In genomic region chr3:57967590-57967989, GRCh38 we compare ENCODE assay signal across 32 cellular contexts. TPM values are rescaled to one million over a fixed set of nuclear protein-coding genes. Genes with fewer than 3 reads are reported as not detected.
DNase-seq lines count a peak whose midpoint lies in the region; ATAC-seq, FAIRE-seq and TF ChIP-seq lines count a peak whose summit lies in the region.
"Had no signal": no experiment of that assay in that cellular context is flagged by ENCODE, and none has a peak within 500 bp of the region (broad histone marks: within the 10 kb centered on the region; RNA-seq: fewer than 3 reads in every experiment).

No MANE protein-coding gene starts in this region.

- H3K18ac ChIP-seq in IMR-90 (ENCODE audit: low read depth, low read length): no peak overlapping the region

- no peaks in the 10 kb centered on the region for H3K36me3 ChIP-seq in IMR-90 (ENCODE audit: control insufficient read depth, insufficient read depth, low read length)
- no peaks in the 10 kb centered on the region for H3K36me3 ChIP-seq in K562 (ENCODE audit: control insufficient read depth, insufficient read depth, low read length)
- no peaks in the 10 kb centered on the region for H3K36me3 ChIP-seq in neural progenitor cell
- no peaks in the 10 kb centered on the region for H3K36me3 ChIP-seq in testis (ENCODE audit: low read depth, missing control alignments)
- H3K36me3 ChIP-seq: pancreas, spleen, upper lobe of left lung, WERI-Rb-1 had no signal

- no peak overlapping the region for H4K8ac ChIP-seq in IMR-90 (ENCODE audit: low read depth in 2 of 2, low read length in 2 of 2)

- H4K91ac ChIP-seq in IMR-90 (ENCODE audit: insufficient read depth, low read depth, low read length): peak overlapping the region; percentile 27

- BruUV-seq in IMR-90 (replicated peaks; lab: Mats Ljungman, UMichigan) (no TSS peak), K562 (replicated peaks; lab: Mats Ljungman, UMichigan) (no TSS peak)

- peak; percentile 35 for DNase-seq in activated naive CD4-positive, alpha-beta T cell treated with anti-CD3 and anti-CD28 coated beads, Interleukin-2, amount 10 ng/mL, durations not matched to agents 7 days and 5 days
- DNase-seq in activated naive CD4-positive, alpha-beta T cell treated with Interleukin-2 at 50 U/mL for 16 hours: no peak
- DNase-seq in IMR-90 (no peak), K562 (ENCODE audit: extremely low read depth in 1 of 4, low spot score in 3 of 4) (no peak), neural progenitor cell (ENCODE audit: low spot score) (no peak), testis (no peak), chondrocyte (ENCODE audit: low spot score) (no peak)
- DNase-seq: activated CD8-positive, alpha-beta memory T cell treated with anti-CD3 and anti-CD28 coated beads, Interleukin-2, amount 50 U/mL, for 48 hours; activated naive CD8-positive, alpha-beta T cell treated with anti-CD3 and anti-CD28 coated beads, Interleukin-2, amount 10 ng/mL, durations not matched to agents 7 days and 5 days; caudate nucleus; COR-L47; dermis blood vessel endothelial cell; DMS79; GF-D8; H9; mesendoderm; naive B cell; NCI-H1694 treated with DMSO at 0.1 percent for 48 hours; NCI-H524 treated with DMSO at 0.1 percent for 48 hours; NK-92 treated with Interleukin-12 subunit alpha and Interleukin-12 subunit beta, amount 100 ng/mL, for 24 hours; pancreas; PC-3; retina; SIG-M5; spleen; T1000; upper lobe of left lung; WERI-Rb-1 had no signal

- H3K4me1 ChIP-seq in IMR-90 (ENCODE audit: control insufficient read depth, insufficient read depth, low read length): peaks cover 8% of the 10 kb centered on the region
- H3K4me1 ChIP-seq in K562 (replicated peaks in 1 of 2; ENCODE audit: control insufficient read depth in 2 of 2, insufficient read depth in 2 of 2, low read length in 2 of 2): no peaks in the 10 kb centered on the region; a peak in 1 of 5 replicates
- H3K4me1 ChIP-seq in neural progenitor cell: peaks cover 3% of the 10 kb centered on the region
- H3K4me1 ChIP-seq in testis: no peaks in the 10 kb centered on the region
- H3K4me1 ChIP-seq: pancreas had no signal

- H3K27me3 ChIP-seq in IMR-90 (ENCODE audit: control insufficient read depth, insufficient read depth, low read length) (no peaks in the 10 kb centered on the region), K562 (ENCODE audit: control insufficient read depth in 2 of 2, insufficient read depth in 2 of 2, low read length in 2 of 2) (peaks cover 0 to 5% of the 10 kb centered on the region in 2 experiments; a peak in 1 of 5 replicates), neural progenitor cell (no peaks in the 10 kb centered on the region), testis (no peaks in the 10 kb centered on the region)
- H3K27me3 ChIP-seq: hepatocyte, pancreas, spleen, upper lobe of left lung had no signal

- H2AK9ac ChIP-seq in IMR-90 (replicated peaks; ENCODE audit: low read depth, low read length, poor library complexity): no peak overlapping the region

- dilution Hi-C loops in IMR-90 (cut with HindIII; ENCODE audit: low sequenced_read_pairs, unreplicated experiment): no loop called here

- H3K79me2 ChIP-seq in K562 (ENCODE audit: control insufficient read depth, insufficient read depth, low read length) (no peaks in the 10 kb centered on the region), neural progenitor cell (ENCODE audit: low read depth) (no peaks in the 10 kb centered on the region)
- H3K79me2 ChIP-seq: hepatocyte had no signal

- peaks cover 20% of the 10 kb centered on the region for H3K4me1 Mint-ChIP-seq in activated naive CD4-positive, alpha-beta T cell treated with anti-CD3 and anti-CD28 coated beads, Interleukin-2, amount 10 ng/mL, durations not matched to agents 7 days and 5 days
- H3K4me1 Mint-ChIP-seq in neural progenitor cell: peaks cover 14% of the 10 kb centered on the region
- H3K4me1 Mint-ChIP-seq in chondrocyte (ENCODE audit: low read depth): peaks cover 26% of the 10 kb centered on the region
- H3K4me1 Mint-ChIP-seq: B cell had no signal

- H3K4ac ChIP-seq in IMR-90 (ENCODE audit: low read depth, low read length): 0 out of 2 replicates have a peak overlapping the region, but pooled peaks have one; percentile 66

- CTCF ChIA-PET in activated naive CD4-positive, alpha-beta T cell treated with anti-CD3 and anti-CD28 coated beads, Interleukin-2, amount 10 ng/mL, durations not matched to agents 7 days and 5 days (lab: Charles Lee): interaction anchor here (0.6 kb wide), 1 partner anchor 828 kb away, joined by 3 read pairs; no protein-coding TSS in a partner anchor
- CTCF ChIA-PET in IMR-90 (lab: Yijun Ruan, JAX) (no interaction called here), K562 (lab: Yijun Ruan, JAX; ENCODE audit: low intra/inter-chr PET ratio) (no interaction called here)

- 100% methylated on average over 2 of the region's 9 CpGs; no CpG with 5 or more reads in 1 of the 2 experiments for WGBS in IMR-90 (ENCODE audit: extremely low coverage in 2 of 2, insufficient read length in 1 of 2), 2 experiments
- 27% methylated on average over 9 of the region's 9 CpGs for WGBS in K562 (ENCODE audit: insufficient coverage, low coverage, missing lambda C conversion rate)
- WGBS in testis, 2 donors: 83 to 88% methylated on average over 9 of the region's 9 CpGs

- H3K79me1 ChIP-seq in IMR-90 (ENCODE audit: low read depth in 1 of 2, low read length in 2 of 2): no peaks in the 10 kb centered on the region

- intact Hi-C loops in IMR-90 (cut with micrococcal nuclease) (no loop called here), K562 (cut with micrococcal nuclease) (no loop called here), testis (cut with DNase I; ENCODE audit: low total_unique reads) (no loop called here)

- no peak overlapping the region for H3K27ac Mint-ChIP-seq in activated naive CD4-positive, alpha-beta T cell treated with anti-CD3 and anti-CD28 coated beads, Interleukin-2, amount 10 ng/mL, durations not matched to agents 7 days and 5 days
- H3K27ac Mint-ChIP-seq in neural progenitor cell: peak overlapping the region; percentile 54
- no peak overlapping the region for H3K27ac Mint-ChIP-seq in chondrocyte (ENCODE audit: unreplicated experiment)
- H3K27ac Mint-ChIP-seq: activated naive CD8-positive, alpha-beta T cell treated with anti-CD3 and anti-CD28 coated beads, Interleukin-2, amount 10 ng/mL, durations not matched to agents 7 days and 5 days; B cell; H9; naive B cell had no signal

- no peak overlapping the region for H3K9ac ChIP-seq in IMR-90 (ENCODE audit: low read depth, low read length)
- H3K9ac ChIP-seq in K562 (ENCODE audit: insufficient read depth in 1 of 2, low read depth in 2 of 2, low read length in 2 of 2): no peak overlapping the region
- H3K9ac ChIP-seq in neural progenitor cell: no peak overlapping the region

- no peaks in the 10 kb centered on the region for H3K36me3 Mint-ChIP-seq in activated naive CD4-positive, alpha-beta T cell treated with anti-CD3 and anti-CD28 coated beads, Interleukin-2, amount 10 ng/mL, durations not matched to agents 7 days and 5 days
- H3K36me3 Mint-ChIP-seq in neural progenitor cell (no peaks in the 10 kb centered on the region), chondrocyte (ENCODE audit: low read depth) (no peaks in the 10 kb centered on the region)
- H3K36me3 Mint-ChIP-seq: activated naive CD8-positive, alpha-beta T cell treated with anti-CD3 and anti-CD28 coated beads, Interleukin-2, amount 10 ng/mL, durations not matched to agents 7 days and 5 days; naive B cell had no signal

- H4K20me1 ChIP-seq in IMR-90 (ENCODE audit: insufficient read depth, low read length) (no peaks in the 10 kb centered on the region), K562 (replicated peaks; ENCODE audit: control insufficient read depth, insufficient read depth, low read length) (no peaks in the 10 kb centered on the region), neural progenitor cell (ENCODE audit: low read depth) (no peaks in the 10 kb centered on the region)

- no peak for TF ChIP-seq RAD21 in IMR-90 (IDR thresholded peaks at IDR 0.05; ENCODE audit: low read length)
- no peak for TF ChIP-seq RAD21 in K562 (CRISPR knock-in tag; conservative IDR thresholded peaks at IDR 0.05 in 1 of 2, IDR thresholded peaks at IDR 0.05 in 1 of 2)

- H2BK20ac ChIP-seq in IMR-90 (ENCODE audit: low read depth, low read length): peak overlapping the region; percentile 8; the same call in 1 of the 2 replicates

- H3K4me2 ChIP-seq in IMR-90 (ENCODE audit: low read depth, low read length) (no peak overlapping the region), K562 (ENCODE audit: insufficient read depth, low read length) (no peak overlapping the region), neural progenitor cell (no peak overlapping the region)
- H3K4me2 ChIP-seq: hepatocyte had no signal

- no peak overlapping the region for H3K14ac ChIP-seq in IMR-90 (replicated peaks; ENCODE audit: low read depth, low read length)

- POLR2A ChIA-PET in IMR-90 (lab: Charles Lee; ENCODE audit: unreplicated experiment) (no interaction called here), K562 (lab: Yijun Ruan, JAX) (no interaction called here)

- no peak overlapping the region for H4K5ac ChIP-seq in IMR-90 (ENCODE audit: low read depth, low read length)

- peak overlapping the region; percentile 40 for H2AK5ac ChIP-seq in IMR-90 (ENCODE audit: low read depth, low read length)

- H3K27me3 Mint-ChIP-seq in activated naive CD4-positive, alpha-beta T cell treated with anti-CD3 and anti-CD28 coated beads, Interleukin-2, amount 10 ng/mL, durations not matched to agents 7 days and 5 days: peaks cover 7% of the 10 kb centered on the region
- peaks cover 5% of the 10 kb centered on the region for H3K27me3 Mint-ChIP-seq in neural progenitor cell (ENCODE audit: insufficient read depth, low read depth)
- H3K27me3 Mint-ChIP-seq in chondrocyte (ENCODE audit: low read depth): no peaks in the 10 kb centered on the region
- H3K27me3 Mint-ChIP-seq: activated naive CD8-positive, alpha-beta T cell treated with anti-CD3 and anti-CD28 coated beads, Interleukin-2, amount 10 ng/mL, durations not matched to agents 7 days and 5 days; B cell had no signal

- peak overlapping the region; percentile 66 for H2BK120ac ChIP-seq in IMR-90 (ENCODE audit: low read depth, low read length)

- peaks cover 8% of the 10 kb centered on the region for H3F3A ChIP-seq in neural progenitor cell (ENCODE audit: low read depth)

- no peaks in the 10 kb centered on the region for H3K9me3 ChIP-seq in IMR-90 (ENCODE audit: control insufficient read depth, insufficient read depth, low read length)
- H3K9me3 ChIP-seq in K562 (replicated peaks; ENCODE audit: control insufficient read depth, insufficient read depth, low read depth, low read length): no peaks in the 10 kb centered on the region
- H3K9me3 ChIP-seq in neural progenitor cell (ENCODE audit: low read depth): no peaks in the 10 kb centered on the region
- H3K9me3 ChIP-seq in testis: no peaks in the 10 kb centered on the region
- H3K9me3 ChIP-seq: pancreas, spleen, upper lobe of left lung had no signal

- no peak for TF ChIP-seq CTCF in IMR-90 (conservative IDR thresholded peaks at IDR 0.05; ENCODE audit: low read depth, low read length)
- TF ChIP-seq CTCF in K562 (IDR thresholded peaks at IDR 0.05 in 2 of 3, conservative IDR thresholded peaks at IDR 0.05 in 1 of 3; ENCODE audit: insufficient read depth in 2 of 3, low read depth in 1 of 3, low read length in 3 of 3): no peak
- TF ChIP-seq CTCF in neural progenitor cell (IDR thresholded peaks at IDR 0.05): no peak
- no peak for TF ChIP-seq CTCF in testis (IDR thresholded peaks at IDR 0.05)
- no peak for TF ChIP-seq CTCF in chondrocyte (IDR thresholded peaks at IDR 0.05)

- H3K4me3 Mint-ChIP-seq in activated naive CD4-positive, alpha-beta T cell treated with anti-CD3 and anti-CD28 coated beads, Interleukin-2, amount 10 ng/mL, durations not matched to agents 7 days and 5 days: no peak overlapping the region
- no peak overlapping the region for H3K4me3 Mint-ChIP-seq in neural progenitor cell
- H3K4me3 Mint-ChIP-seq in chondrocyte (ENCODE audit: unreplicated experiment): no peak overlapping the region
- H3K4me3 Mint-ChIP-seq: activated naive CD8-positive, alpha-beta T cell treated with anti-CD3 and anti-CD28 coated beads, Interleukin-2, amount 10 ng/mL, durations not matched to agents 7 days and 5 days; B cell; H9; naive B cell had no signal

- in situ Hi-C loops in IMR-90 (cut with MboI; ENCODE audit: low sequenced_read_pairs) (no loop called here), K562 (cut with MboI) (no loop called here)

- no peak overlapping the region for H2BK5ac ChIP-seq in IMR-90 (ENCODE audit: low read depth, low read length, poor library complexity, severe bottlenecking)

- H3K56ac ChIP-seq in IMR-90 (ENCODE audit: extremely low read depth, insufficient read depth, low read length): no peak overlapping the region

- ATAC-seq in IMR-90 (ENCODE audit: low read depth): no peak
- no peak for ATAC-seq in K562
- no peak for ATAC-seq in GM19351 (IDR thresholded peaks at IDR 0.05; ENCODE audit: unreplicated experiment)
- ATAC-seq: pancreas, PC-3 had no signal

- no peak for TF ChIP-seq EP300 in K562 (IDR thresholded peaks at IDR 0.05; ENCODE audit: low read length)

- no peak for FAIRE-seq in K562 (lab: Jason Lieb, UNC)
- FAIRE-seq: frontal cortex, pancreas had no signal

- H3K9me3 Mint-ChIP-seq in activated naive CD4-positive, alpha-beta T cell treated with anti-CD3 and anti-CD28 coated beads, Interleukin-2, amount 10 ng/mL, durations not matched to agents 7 days and 5 days: no peaks in the 10 kb centered on the region
- H3K9me3 Mint-ChIP-seq in neural progenitor cell (no peaks in the 10 kb centered on the region), chondrocyte (ENCODE audit: low read depth) (no peaks in the 10 kb centered on the region)
- H3K9me3 Mint-ChIP-seq: activated naive CD8-positive, alpha-beta T cell treated with anti-CD3 and anti-CD28 coated beads, Interleukin-2, amount 10 ng/mL, durations not matched to agents 7 days and 5 days; H9; naive B cell had no signal

- H2BK15ac ChIP-seq in IMR-90 (ENCODE audit: low read depth, low read length): peak overlapping the region; percentile 41; the same call in 2 of the 3 replicates

- H3K9me1 ChIP-seq in IMR-90 (ENCODE audit: insufficient read depth, low read length): peaks cover 6% of the 10 kb centered on the region
- no peaks in the 10 kb centered on the region for H3K9me1 ChIP-seq in K562 (ENCODE audit: control insufficient read depth, insufficient read depth, low read length)

- H3K23ac ChIP-seq in IMR-90 (ENCODE audit: low read depth, low read length): no peak overlapping the region

- H3K4me3 ChIP-seq in IMR-90 (ENCODE audit: insufficient read depth, low read depth, low read length) (no peak overlapping the region), K562 (no peak overlapping the region), neural progenitor cell (no peak overlapping the region), testis (no peak overlapping the region)
- H3K4me3 ChIP-seq: hepatocyte, pancreas, spleen, upper lobe of left lung had no signal

- H3K27ac ChIP-seq in IMR-90 (ENCODE audit: insufficient read depth, low read length) (no peak overlapping the region), K562 (ENCODE audit: extremely low read depth, low read depth, low read length) (no peak overlapping the region), neural progenitor cell (no peak overlapping the region), testis (no peak overlapping the region)
- H3K27ac ChIP-seq: hepatocyte, pancreas, spleen, upper lobe of left lung, WERI-Rb-1 had no signal

- H2AFZ ChIP-seq in IMR-90 (replicated peaks; ENCODE audit: low read length, poor library complexity) (no peak overlapping the region), K562 (ENCODE audit: low read depth, low read length) (no peak overlapping the region), neural progenitor cell (replicated peaks) (no peak overlapping the region)
- H2AFZ ChIP-seq: hepatocyte had no signal

- TF ChIP-seq POLR2A in IMR-90 (IDR thresholded peaks at IDR 0.05; ENCODE audit: low read depth, low read length) (no peak), K562 (conservative IDR thresholded peaks at IDR 0.05) (no peak), testis (IDR thresholded peaks at IDR 0.05) (no peak)

RNA-seq across cellular contexts. Expression of gene FLNB, which starts 40.6 kb away (rescaled TPM):
- total RNA-seq in IMR-90 (2012; rRNA removed) (124 and 136 TPM in 2 replicates), K562 (2014; rRNA removed) (27.6 and 37.5 TPM in 2 replicates), K562 (2014; rRNA removed; fragmentation: Illumina TruSeq; extraction: Trizol) (22.5 and 25.6 TPM in 2 replicates), K562 (2015; rRNA removed; fragmentation: Illumina TruSeq; extraction: Trizol) (27.4 and 27.9 TPM in 2 replicates), K562 (2021) (43.3 and 48.1 TPM in 2 replicates), neural progenitor cell (ENCODE audit: low replicate concordance) (32.0 and 54.9 TPM in 2 replicates), testis (100 to 1,000 TPM; 166 to 199 TPM), chondrocyte (56.5 to 75.3 TPM (median 70.2 TPM) in 3 replicates)
- polyA plus RNA-seq in IMR-90 (2012; rRNA removed) (78.0 and 81.4 TPM in 2 replicates), K562 (2011; rRNA removed) (20.3 and 27.7 TPM in 2 replicates), K562 (2014; fragmentation: Illumina TruSeq; extraction: Trizol) (32.2 and 33.4 TPM in 2 replicates), K562 (2014; fragmentation: Nextera tagmentation; extraction: Ambion mirVana) (10 to 100 TPM in 1 of 2 experiments, 1 to 10 TPM in 1; 9.4 to 13.0 TPM), K562 (2014; rRNA removed) (17.0 and 19.0 TPM in 2 replicates), testis (ENCODE audit: insufficient read depth, low read depth, low replicate concordance) (105 TPM)
- polyA plus RNA-seq in IMR-90 (2012; cell fraction: cytosol; rRNA removed): 22.2 and 37.9 TPM in 2 replicates
- polyA plus RNA-seq in IMR-90 (2012; cell fraction: nucleus; rRNA removed; ENCODE audit: low replicate concordance): 338 and 411 TPM in 2 replicates
- total RNA-seq in K562 (2011; cell fraction: chromatin; rRNA removed; ENCODE audit: low replicate concordance): 104 and 176 TPM in 2 replicates
- 86.7 and 89.5 TPM in 2 replicates for total RNA-seq in K562 (2011; cell fraction: nucleolus; rRNA removed)
- 74.4 and 75.0 TPM in 2 replicates for total RNA-seq in K562 (2011; cell fraction: nucleoplasm; rRNA removed)
- polyA plus RNA-seq in K562 (2011; cell fraction: cytosol; rRNA removed): 18.4 and 30.1 TPM in 2 replicates
- 111 and 183 TPM in 2 replicates for polyA plus RNA-seq in K562 (2011; cell fraction: nucleus; rRNA removed)
- polyA plus RNA-seq in K562 (2012): 37.0 and 76.9 TPM in 2 replicates
- polyA minus RNA-seq in K562 (2011; rRNA and poly(A)+ RNA removed): 75.9 and 104 TPM in 2 replicates
- polyA minus RNA-seq in K562 (2011; cell fraction: cytosol; rRNA and poly(A)+ RNA removed): 66.1 and 94.5 TPM in 2 replicates
- 56.8 and 166 TPM in 2 replicates for polyA minus RNA-seq in K562 (2011; cell fraction: nucleus; rRNA and poly(A)+ RNA removed)
